8 cellular contexts compared by ENCODE assay signal in genomic region chr2:174605687-174606086, GRCh38. TPM values are rescaled to one million over a fixed set of nuclear protein-coding genes. Genes with fewer than 3 reads are reported as not detected.
DNase-seq lines count a peak whose midpoint lies in the region; ATAC-seq, FAIRE-seq and TF ChIP-seq lines count a peak whose summit lies in the region.

No MANE protein-coding gene starts in this region.

- TF ChIP-seq POLR2A in adrenal gland (IDR thresholded peaks at IDR 0.05) (no peak), GM12892 (IDR thresholded peaks at IDR 0.05; ENCODE audit: low read depth, low read length) (no peak)

- H3K4me3 ChIP-seq in LNCaP clone FGC (ENCODE audit: low read depth, low read length) (no peak overlapping the region), adrenal gland (no peak overlapping the region)

- no peak for FAIRE-seq in GM12892 (lab: Jason Lieb, UNC)

- H3K27me3 Mint-ChIP-seq in naive B cell = no peaks in the 10 kb centered on the region

- peaks cover 0 to 15% of the 10 kb centered on the region in 2 donors for H3K4me1 ChIP-seq in adrenal gland (replicated peaks in 1 of 2)

- H3K36me3 Mint-ChIP-seq in naive B cell = no peaks in the 10 kb centered on the region

- no peaks in the 10 kb centered on the region for H3K27me3 ChIP-seq in adrenal gland

- H3K4me1 Mint-ChIP-seq in naive B cell = peaks cover 66 to 94% (median 75%) of the 10 kb centered on the region in 3 donors

- H3K9me3 ChIP-seq in adrenal gland (replicated peaks in 1 of 3) = no peaks in the 10 kb centered on the region

- intact Hi-C loops in adrenal gland (cut with DNase I) = loop anchor here in 1 of 2 donors (10.0 kb wide), 1 partner anchor 79 kb away; no protein-coding TSS in a partner anchor

- DNase-seq in DMS53 (lab: John Stamatoyannopoulos, UW) = peak; percentile 54
- DNase-seq in LNCaP clone FGC (ENCODE audit: low read depth) = no peak
- no peak for DNase-seq in adrenal gland
- DNase-seq in naive B cell = no peak
- no peak for DNase-seq in NCI-H526 treated with DMSO at 0.1 percent for 48 hours (lab: John Stamatoyannopoulos, UW)
- DNase-seq in GM12892 (ENCODE audit: insufficient read length) = no peak

- no peaks in the 10 kb centered on the region for H3K36me3 ChIP-seq in adrenal gland (replicated peaks in 1 of 2)

- H3K4me3 Mint-ChIP-seq in naive B cell = peak overlapping the region in 1 of 8 donors; percentile 29

- TF ChIP-seq CTCF in LNCaP clone FGC (IDR thresholded peaks at IDR 0.05; ENCODE audit: control insufficient read depth, extremely low read depth, insufficient read depth) = peak; percentile 25
- peak in 4 of 6 experiments; percentile 6 to 29 (median 21) for TF ChIP-seq CTCF in adrenal gland (IDR thresholded peaks at IDR 0.05)

- peak; percentile 15 to 25 for ATAC-seq in naive B cell (ENCODE audit: low read depth in 2 of 2)
- ATAC-seq in HG03354 (IDR thresholded peaks at IDR 0.05; ENCODE audit: poor library complexity, severe bottlenecking, unreplicated experiment) = no peak
- ATAC-seq in HG02798 (IDR thresholded peaks at IDR 0.05; ENCODE audit: poor library complexity, unreplicated experiment) = no peak

- H3K9me3 Mint-ChIP-seq in naive B cell = peaks cover 0 to under 1% (median 0%) of the 10 kb centered on the region in 7 donors

- H3K27ac ChIP-seq in adrenal gland = no peak overlapping the region

- H3K27ac Mint-ChIP-seq in naive B cell = peak overlapping the region; percentile 34 to 94 (median 88)

RNA-seq across cellular contexts. Expression of gene WIPF1, which starts 8.1 kb away (rescaled TPM):
- 10 to 100 TPM; 12.1 to 42.4 (median 29.5) TPM for total RNA-seq in adrenal gland
- polyA plus RNA-seq in adrenal gland = 10 to 100 TPM; 13.5 to 29.0 (median 23.5) TPM
- 100 to 1,000 TPM in 1 of 6 donors, 10 to 100 TPM in 5; 67.8 to 119 (median 95.5) TPM for polyA plus RNA-seq in naive B cell (ENCODE audit: low read depth in 6 of 6)
- 108 TPM for polyA plus RNA-seq in GM12892 (2012; ENCODE audit: missing spikeins)

Comparison
In these comparisons a context has a peak if more than half of its experiments do, and no peak if none do; other contexts are left out.
1. ATAC-seq: peak in naive B cell (2 of 2); none in HG03354 (single experiment) and HG02798 (single experiment).